8 cellular contexts compared by ENCODE assay signal in the genomic region with DNA sequence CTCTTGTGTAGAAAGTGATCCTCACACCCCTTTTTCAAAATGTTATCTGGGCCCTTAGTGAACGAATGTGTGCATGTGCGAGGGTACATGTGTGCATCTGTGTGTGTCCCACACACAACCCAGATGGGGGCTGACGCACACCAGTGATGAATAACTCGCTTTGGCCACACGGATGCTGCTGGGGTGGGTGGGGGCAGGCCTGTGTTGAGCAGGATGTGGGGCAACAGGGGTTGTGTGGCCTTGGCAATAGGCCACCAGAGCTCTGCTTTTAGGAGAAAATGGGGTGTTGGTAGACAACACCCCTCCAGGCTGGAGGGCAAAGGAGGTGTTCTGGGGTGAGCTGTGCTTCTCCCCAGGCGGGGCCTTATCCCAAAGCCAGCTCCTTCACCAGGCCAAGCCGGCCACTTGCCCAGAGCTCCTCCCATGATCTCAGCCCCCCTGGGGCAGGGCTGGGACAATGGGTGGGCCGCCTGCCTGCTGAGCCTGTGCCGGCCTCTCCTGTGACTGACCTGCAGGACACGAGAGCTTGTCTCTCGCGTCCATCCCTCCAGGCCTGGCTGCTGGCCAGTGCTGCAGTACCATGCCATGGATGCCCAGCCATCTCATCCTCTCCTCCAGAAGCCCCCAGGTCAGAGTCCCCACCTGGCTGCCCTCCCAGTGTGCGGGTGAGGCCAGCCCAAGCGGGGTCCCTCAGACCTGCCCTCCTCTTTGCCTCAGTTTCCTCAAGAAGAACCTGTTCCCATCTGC. TPM values are rescaled to one million over a fixed set of nuclear protein-coding genes. Genes with fewer than 3 reads are reported as not detected.
DNase-seq lines count a peak whose midpoint lies in the region; ATAC-seq and TF ChIP-seq lines count a peak whose summit lies in the region.

No MANE protein-coding gene starts in this region.

- peaks cover 0 to 10% (median 3%) of the 10 kb centered on the region in 11 experiments; a peak in 13 of 22 replicates for H3K9me3 ChIP-seq in BLaER1 treated with 17β-estradiol and CSF1 and Interleukin-3, amounts not matched to agents 10 nM and 100 nM (replicated peaks in 1 of 11)
- no peaks in the 10 kb centered on the region for H3K9me3 ChIP-seq in OCI-LY7 (ENCODE audit: low read length)
- no peaks in the 10 kb centered on the region for H3K9me3 ChIP-seq in osteoblast (ENCODE audit: low read depth, low read length)

- H3K27me3 ChIP-seq in BLaER1 treated with 17β-estradiol and CSF1 and Interleukin-3, amounts not matched to agents 10 nM and 100 nM = no peaks in the 10 kb centered on the region
- H3K27me3 ChIP-seq in osteoblast (ENCODE audit: insufficient read depth, low read length) = no peaks in the 10 kb centered on the region

- H3K4me3 Mint-ChIP-seq in endothelial cell (ENCODE audit: unreplicated experiment) = peak overlapping the region; percentile 89
- no peak overlapping the region for H3K4me3 Mint-ChIP-seq in stimulated activated memory B cell treated with anti-CD40 and anti-IgM and Interleukin-4, amounts not matched to agents 10 μg/mL and 1 μg/mL and 100 μg/mL, for 72 hours

- H3K27ac Mint-ChIP-seq in endothelial cell (ENCODE audit: unreplicated experiment) = peak overlapping the region; percentile 30
- H3K27ac Mint-ChIP-seq in stimulated activated memory B cell treated with anti-CD40 and anti-IgM and Interleukin-4, amounts not matched to agents 10 μg/mL and 1 μg/mL and 100 μg/mL, for 72 hours = no peak overlapping the region

- H3K9me2 ChIP-seq in OCI-LY7 (ENCODE audit: insufficient read depth, low read length) = no peaks in the 10 kb centered on the region

- H2AFZ ChIP-seq in OCI-LY7 (ENCODE audit: low read length) (no peak overlapping the region), osteoblast (ENCODE audit: low read length) (no peak overlapping the region)

- in situ Hi-C loops in KBM-7 (cut with MboI; ENCODE audit: low pct_unique_long_range_greater_than_20kb, low sequenced_read_pairs) = no loop called here

- no peak for TF ChIP-seq CTCF in OCI-LY7 (conservative IDR thresholded peaks at IDR 0.05; ENCODE audit: low read length)
- TF ChIP-seq CTCF in endothelial cell (IDR thresholded peaks at IDR 0.05; ENCODE audit: unreplicated experiment) = no peak
- no peak for TF ChIP-seq CTCF in osteoblast (IDR thresholded peaks at IDR 0.05; ENCODE audit: extremely low read depth, low read depth, low read length)

- CTCF ChIA-PET in OCI-LY7 (lab: Charles Lee; ENCODE audit: unreplicated experiment) = interaction anchor here (0.7 to 1.1 kb wide), 2 partner anchors 123 to 139 kb away, joined by 3 read pairs; no protein-coding TSS in a partner anchor

- H3K4me3 ChIP-seq in BLaER1 treated with 17β-estradiol and CSF1 and Interleukin-3, amounts not matched to agents 10 nM and 100 nM = peak overlapping the region; percentile 63 to 92 (median 78)
- peak overlapping the region; percentile 65 for H3K4me3 ChIP-seq in OCI-LY7 (ENCODE audit: low read depth, low read length, poor library complexity, severe bottlenecking)
- H3K4me3 ChIP-seq in osteoblast (ENCODE audit: insufficient read depth, low read length) = peak overlapping the region; percentile 87

- peaks cover 33% of the 10 kb centered on the region for H3K36me3 Mint-ChIP-seq in endothelial cell (ENCODE audit: low read depth, unreplicated experiment)
- no peaks in the 10 kb centered on the region for H3K36me3 Mint-ChIP-seq in stimulated activated memory B cell treated with anti-CD40 and anti-IgM and Interleukin-4, amounts not matched to agents 10 μg/mL and 1 μg/mL and 100 μg/mL, for 72 hours

- ATAC-seq in stimulated activated memory B cell treated with anti-CD40 and anti-IgM and Interleukin-4, amounts not matched to agents 10 μg/mL and 1 μg/mL and 100 μg/mL, for 72 hours = no peak

- peaks cover 60 to 68% (median 64%) of the 10 kb centered on the region in 10 experiments for H3K4me1 ChIP-seq in BLaER1 treated with 17β-estradiol and CSF1 and Interleukin-3, amounts not matched to agents 10 nM and 100 nM
- H3K4me1 ChIP-seq in OCI-LY7 (ENCODE audit: insufficient read depth, low read length, poor library complexity, severe bottlenecking) = peaks cover 10% of the 10 kb centered on the region
- H3K4me1 ChIP-seq in osteoblast (ENCODE audit: insufficient read depth, low read length) = peaks cover 42% of the 10 kb centered on the region

- H3K79me2 ChIP-seq in OCI-LY7 (ENCODE audit: insufficient read depth, low read depth, low read length) (no peaks in the 10 kb centered on the region), osteoblast (ENCODE audit: insufficient read depth, low read length) (peaks cover 49% of the 10 kb centered on the region)

- DNase-seq in OCI-LY7 (ENCODE audit: low spot score) (no peak), endothelial cell (ENCODE audit: low spot score) (no peak), osteoblast (ENCODE audit: insufficient read length, low spot score, missing footprints) (peak; percentile 95), ureter (ENCODE audit: low spot score) (no peak), KBM-7 (no peak), NCI-H526 (lab: John Stamatoyannopoulos, UW) (no peak)

- intact Hi-C loops in OCI-LY7 (cut with micrococcal nuclease; ENCODE audit: unreplicated experiment) = no loop called here

- POLR2A ChIA-PET in OCI-LY7 (lab: Charles Lee) = interaction anchor here (0.6 kb wide), 2 partner anchors 46 to 348 kb away, joined by 3 read pairs; partner anchors contain the start of gene GRK6

- peak overlapping the region; percentile 94 to 100 (median 99) for H3K4me2 ChIP-seq in BLaER1 treated with 17β-estradiol and CSF1 and Interleukin-3, amounts not matched to agents 10 nM and 100 nM
- H3K4me2 ChIP-seq in OCI-LY7 (ENCODE audit: low read length) = peak overlapping the region; percentile 67
- peak overlapping the region; percentile 90 for H3K4me2 ChIP-seq in osteoblast (ENCODE audit: insufficient read depth, low read length)

- H4K20me1 ChIP-seq in BLaER1 treated with 17β-estradiol and CSF1 and Interleukin-3, amounts not matched to agents 10 nM and 100 nM = peaks cover 11 to 60% (median 55%) of the 10 kb centered on the region in 11 experiments; a peak in 21 of 22 replicates
- H4K20me1 ChIP-seq in OCI-LY7 (ENCODE audit: insufficient read depth, low read length) (no peaks in the 10 kb centered on the region), osteoblast (ENCODE audit: insufficient read depth, low read length) (peaks cover 50% of the 10 kb centered on the region)

- peak overlapping the region; percentile 17 to 100 (median 97); a peak in 21 of 22 replicates for H3K9ac ChIP-seq in BLaER1 treated with 17β-estradiol and CSF1 and Interleukin-3, amounts not matched to agents 10 nM and 100 nM

- BruUV-seq in OCI-LY7 (replicated peaks; lab: Mats Ljungman, UMichigan) = no TSS peak

- H3K27me3 Mint-ChIP-seq in endothelial cell (ENCODE audit: unreplicated experiment) = peaks cover 34% of the 10 kb centered on the region
- H3K27me3 Mint-ChIP-seq in stimulated activated memory B cell treated with anti-CD40 and anti-IgM and Interleukin-4, amounts not matched to agents 10 μg/mL and 1 μg/mL and 100 μg/mL, for 72 hours = peaks cover 32% of the 10 kb centered on the region

- H3K36me3 ChIP-seq in BLaER1 treated with 17β-estradiol and CSF1 and Interleukin-3, amounts not matched to agents 10 nM and 100 nM = peaks cover 9 to 56% (median 51%) of the 10 kb centered on the region in 11 experiments
- no peaks in the 10 kb centered on the region for H3K36me3 ChIP-seq in OCI-LY7 (ENCODE audit: insufficient read depth, low read length)
- H3K36me3 ChIP-seq in osteoblast (ENCODE audit: insufficient read depth, low read length) = peaks cover 15% of the 10 kb centered on the region

- peaks cover 38% of the 10 kb centered on the region for H3K4me1 Mint-ChIP-seq in endothelial cell (ENCODE audit: unreplicated experiment)
- H3K4me1 Mint-ChIP-seq in stimulated activated memory B cell treated with anti-CD40 and anti-IgM and Interleukin-4, amounts not matched to agents 10 μg/mL and 1 μg/mL and 100 μg/mL, for 72 hours = peaks cover 30% of the 10 kb centered on the region

- no peaks in the 10 kb centered on the region for H3K9me3 Mint-ChIP-seq in endothelial cell (ENCODE audit: unreplicated experiment)
- H3K9me3 Mint-ChIP-seq in stimulated activated memory B cell treated with anti-CD40 and anti-IgM and Interleukin-4, amounts not matched to agents 10 μg/mL and 1 μg/mL and 100 μg/mL, for 72 hours = no peaks in the 10 kb centered on the region

- peak overlapping the region in 9 of 11 experiments; percentile 78 to 99 (median 98); a peak in 19 of 22 replicates for H3K27ac ChIP-seq in BLaER1 treated with 17β-estradiol and CSF1 and Interleukin-3, amounts not matched to agents 10 nM and 100 nM
- H3K27ac ChIP-seq in OCI-LY7 (ENCODE audit: low read depth, low read length, poor library complexity, severe bottlenecking) (no peak overlapping the region), osteoblast (ENCODE audit: low read depth, low read length) (peak overlapping the region; percentile 80)

RNA-seq across cellular contexts. Expression of gene DBN1, which starts 1.7 kb away (rescaled TPM):
- 11.7 and 17.4 TPM in 2 replicates for total RNA-seq in OCI-LY7 (2014; rRNA removed; shearing (Covaris generic))
- total RNA-seq in OCI-LY7 (2022) (21.3 and 22.0 TPM in 2 replicates), endothelial cell (ENCODE audit: unreplicated experiment) (315 TPM), osteoblast (121 and 139 TPM in 2 replicates), ureter (41.5 TPM)

RNA-seq across cellular contexts. Expression of gene PRR7, which starts 25.2 kb away (rescaled TPM):
- 7.0 and 13.6 TPM in 2 replicates for total RNA-seq in OCI-LY7 (2014; rRNA removed; shearing (Covaris generic))
- total RNA-seq in OCI-LY7 (2022) (12.5 and 12.8 TPM in 2 replicates), endothelial cell (ENCODE audit: unreplicated experiment) (0.97 TPM), osteoblast (10.0 and 12.7 TPM in 2 replicates), ureter (2.6 TPM)

RNA-seq across cellular contexts. Expression of gene PDLIM7, which starts 25.6 kb away (rescaled TPM):
- total RNA-seq in OCI-LY7 (2014; rRNA removed; shearing (Covaris generic)) = 38.8 and 41.4 TPM in 2 replicates
- total RNA-seq in OCI-LY7 (2022) (58.0 and 78.9 TPM in 2 replicates), endothelial cell (ENCODE audit: unreplicated experiment) (238 TPM), osteoblast (157 and 159 TPM in 2 replicates), ureter (218 TPM)

RNA-seq across cellular contexts. Expression of gene DOK3, which starts 37.8 kb away (rescaled TPM):
- total RNA-seq in OCI-LY7 (2014; rRNA removed; shearing (Covaris generic)) = 186 and 197 TPM in 2 replicates
- total RNA-seq in OCI-LY7 (2022) = 260 and 268 TPM in 2 replicates
- total RNA-seq in endothelial cell (ENCODE audit: unreplicated experiment) = 51.4 TPM
- total RNA-seq in osteoblast = 1.1 and 1.5 TPM in 2 replicates
- 7.9 TPM for total RNA-seq in ureter

RNA-seq across cellular contexts. Expression of gene DDX41, which starts 45.0 kb away (rescaled TPM):
- total RNA-seq in OCI-LY7 (2014; rRNA removed; shearing (Covaris generic)) = 216 and 224 TPM in 2 replicates
- 145 and 169 TPM in 2 replicates for total RNA-seq in OCI-LY7 (2022)
- 125 TPM for total RNA-seq in endothelial cell (ENCODE audit: unreplicated experiment)
- total RNA-seq in osteoblast = 49.5 and 68.4 TPM in 2 replicates
- total RNA-seq in ureter = 89.1 TPM
